8 cellular contexts compared by ENCODE assay signal in genomic region chr1:185156321-185156853, GRCh38. TPM values are rescaled to one million over a fixed set of nuclear protein-coding genes. Genes with fewer than 3 reads are reported as not detected.
DNase-seq lines count a peak whose midpoint lies in the region; ATAC-seq and TF ChIP-seq lines count a peak whose summit lies in the region.

No MANE protein-coding gene starts in this region.

- peak overlapping the region; percentile 95 for H2AFZ ChIP-seq in PC-3 (ENCODE audit: low read length)

- BruUV-seq in A673 (replicated peaks; lab: Mats Ljungman, UMichigan): TSS peak; percentile 72
- BruUV-seq in PC-3 (replicated peaks; lab: Mats Ljungman, UMichigan): TSS peak; percentile 85

- H3K4me2 ChIP-seq in PC-3 (ENCODE audit: low read length): peak overlapping the region; percentile 88

- H4K20me1 ChIP-seq in PC-3 (ENCODE audit: low read length): no peaks in the 10 kb centered on the region

- intact Hi-C loops in A673 (cut with micrococcal nuclease; ENCODE audit: unreplicated experiment): loop anchor here (5.0 kb wide), 2 partner anchors 109 to 184 kb away; partner anchors contain the start of genes NIBAN1 and RNF2
- intact Hi-C loops in PC-3 (cut with micrococcal nuclease): loop anchor here (2.0 to 5.0 kb wide), 4 partner anchors 109 to 402 kb away; partner anchors contain the start of genes EDEM3 and RNF2
- intact Hi-C loops in dorsolateral prefrontal cortex (cut with DNase I): loop anchor here (1.0 to 5.0 kb wide), 6 partner anchors 109 to 1218 kb away; partner anchors contain the start of genes IVNS1ABP (in 2 of the 2), RNF2 (in 2 of the 2), EDEM3 (in 1 of the 2) and ODR4 (in 1 of the 2)

- CTCF ChIA-PET in A673 (lab: Charles Lee) (no interaction called here), PC-3 (lab: Charles Lee) (no interaction called here)

- peak overlapping the region; percentile 99 for H3K4me3 Mint-ChIP-seq in mesothelial cell of epicardium

- H3K36me3 Mint-ChIP-seq in mesothelial cell of epicardium: peaks cover 1% of the 10 kb centered on the region

- no peaks in the 10 kb centered on the region for H3K27me3 ChIP-seq in A673 (replicated peaks; ENCODE audit: insufficient read depth, low read depth, low read length, poor library complexity)
- H3K27me3 ChIP-seq in PC-3 (ENCODE audit: low read length): no peaks in the 10 kb centered on the region
- no peaks in the 10 kb centered on the region for H3K27me3 ChIP-seq in dorsolateral prefrontal cortex

- under 1% methylated on average over 29 of the region's 29 CpGs for WGBS in urinary bladder

- H3K9ac ChIP-seq in PC-3 (ENCODE audit: low read length): peak overlapping the region; percentile 90

- peak overlapping the region; percentile 91 for H3K4me3 ChIP-seq in A673 (ENCODE audit: low read depth, low read length, poor library complexity, severe bottlenecking)
- peak overlapping the region; percentile 96 for H3K4me3 ChIP-seq in PC-3 (ENCODE audit: low read length)
- peak overlapping the region; percentile 74 to 97 (median 89) for H3K4me3 ChIP-seq in dorsolateral prefrontal cortex
- H3K4me3 ChIP-seq in urinary bladder (ENCODE audit: low read depth, low read length): peak overlapping the region; percentile 79

- H3K4me1 Mint-ChIP-seq in mesothelial cell of epicardium: peaks cover 39% of the 10 kb centered on the region

- no peak for TF ChIP-seq CTCF in A673 (conservative IDR thresholded peaks at IDR 0.05; ENCODE audit: low read depth, low read length)
- no peak for TF ChIP-seq CTCF in PC-3 (conservative IDR thresholded peaks at IDR 0.05; ENCODE audit: low read depth, low read length)
- no peak for TF ChIP-seq CTCF in dorsolateral prefrontal cortex (IDR thresholded peaks at IDR 0.05 in 54 of 56, conservative IDR thresholded peaks at IDR 0.05 in 2 of 56; ENCODE audit: low read depth in 1 of 56, partially characterized antibody in 56 of 56)
- no peak for TF ChIP-seq CTCF in mesothelial cell of epicardium (IDR thresholded peaks at IDR 0.05; ENCODE audit: unreplicated experiment)

- H3K79me2 ChIP-seq in PC-3 (ENCODE audit: low read length): peaks cover 27% of the 10 kb centered on the region

- H3K4me1 ChIP-seq in A673 (ENCODE audit: insufficient read depth, low read length, poor library complexity, severe bottlenecking) (peaks cover 13% of the 10 kb centered on the region), PC-3 (ENCODE audit: insufficient read depth, low read length) (peaks cover 19% of the 10 kb centered on the region), urinary bladder (ENCODE audit: insufficient read depth) (no peaks in the 10 kb centered on the region)

- H3K27me3 Mint-ChIP-seq in mesothelial cell of epicardium (ENCODE audit: low read depth): no peaks in the 10 kb centered on the region

- no peaks in the 10 kb centered on the region for H3F3A ChIP-seq in PC-3 (ENCODE audit: low read length, unreplicated experiment)

- H3K27ac Mint-ChIP-seq in mesothelial cell of epicardium: peak overlapping the region; percentile 99

- H3K27ac ChIP-seq in A673 (ENCODE audit: low read depth, low read length, poor library complexity, severe bottlenecking) (peak overlapping the region; percentile 95), PC-3 (ENCODE audit: low read length) (peak overlapping the region; percentile 67), dorsolateral prefrontal cortex (peak overlapping the region; percentile 90 to 100 (median 98)), urinary bladder (ENCODE audit: low read depth) (peak overlapping the region; percentile 98)

- ATAC-seq in GM18511 (IDR thresholded peaks at IDR 0.05; ENCODE audit: unreplicated experiment): peak; percentile 37
- peak; percentile 18 for ATAC-seq in HG02973 (IDR thresholded peaks at IDR 0.05; ENCODE audit: unreplicated experiment)
- peak; percentile 22 for ATAC-seq in PC-3

- DNase-seq in A673 (ENCODE audit: low spot score) (no peak), PC-3 (no peak), dorsolateral prefrontal cortex (peak in 1 of 10 donors; percentile 60), mesothelial cell of epicardium (ENCODE audit: low spot score in 2 of 2, unreplicated experiment in 2 of 2) (peak in 1 of 2 experiments; percentile 45), GF-D8 (lab: John Stamatoyannopoulos, UW) (no peak)

- POLR2A ChIA-PET in A673 (lab: Charles Lee; ENCODE audit: low non-redundant PET): no interaction called here
- POLR2A ChIA-PET in PC-3 (lab: Charles Lee; ENCODE audit: unreplicated experiment): interaction anchor here (0.6 kb wide), 2 partner anchors 48 to 109 kb away, joined by 3 to 6 read pairs; no protein-coding TSS in a partner anchor

- H3K9me3 Mint-ChIP-seq in mesothelial cell of epicardium: no peaks in the 10 kb centered on the region

- no peaks in the 10 kb centered on the region for H3K9me2 ChIP-seq in PC-3 (replicated peaks; ENCODE audit: low read length)

- H3K9me3 ChIP-seq in A673 (ENCODE audit: low read depth, low read length, poor library complexity, severe bottlenecking) (no peaks in the 10 kb centered on the region), PC-3 (ENCODE audit: low read length) (no peaks in the 10 kb centered on the region)

- H3K36me3 ChIP-seq in A673 (ENCODE audit: insufficient read depth, low read length, poor library complexity, severe bottlenecking) (peaks cover 5% of the 10 kb centered on the region), PC-3 (ENCODE audit: low read depth, low read length) (no peaks in the 10 kb centered on the region), urinary bladder (ENCODE audit: insufficient read depth) (no peaks in the 10 kb centered on the region)

RNA-seq across cellular contexts. Expression of gene TRMT1L, which starts 0.4 kb away (rescaled TPM):
- total RNA-seq in A673 (2021) (24.3 and 26.6 TPM in 2 replicates), PC-3 (2014; rRNA removed) (6.9 and 11.3 TPM in 2 replicates), dorsolateral prefrontal cortex (10 to 100 TPM; 10.1 to 38.0 (median 24.6) TPM), mesothelial cell of epicardium (16.0 to 20.6 TPM (median 16.7 TPM) in 3 replicates), urinary bladder (33.1 TPM)
- 14.1 TPM for polyA plus RNA-seq in urinary bladder

RNA-seq across cellular contexts. Expression of gene SWT1, which starts 0.6 kb away (rescaled TPM):
- total RNA-seq in A673 (2021) (3.3 and 4.8 TPM in 2 replicates), PC-3 (2014; rRNA removed) (0.69 and 1.5 TPM in 2 replicates), dorsolateral prefrontal cortex (10 to 100 TPM in 39 of 120 experiments, 1 to 10 TPM in 81; 5.9 to 16.2 (median 9.2) TPM), mesothelial cell of epicardium (8.0 to 8.6 TPM (median 8.1 TPM) in 3 replicates), urinary bladder (24.6 TPM)
- polyA plus RNA-seq in urinary bladder: 3.9 TPM
